In genomic region chr1:153783233-153784190, GRCh38 we compare ENCODE assay signal across 1 cellular context.
TF ChIP-seq lines count a peak whose summit lies in the region.

No MANE protein-coding gene starts in this region.

TF ChIP-seq in H1, 55 proteins besides CTCF, POLR2A, EP300 and RAD21 (continued from another document):
- 0 out of 2 replicates have a peak, but pooled peaks have one; percentile 5 for TF ChIP-seq TEAD4 (IDR thresholded peaks at IDR 0.05; ENCODE audit: low read depth, low read length)
- no peak for TF ChIP-seq RFX5 (IDR thresholded peaks at IDR 0.05; ENCODE audit: borderline replicate concordance, low read depth, low read length)
- no peak for TF ChIP-seq TCF12 (IDR thresholded peaks at IDR 0.05; ENCODE audit: low read depth, low read length)
- TF ChIP-seq SP4 (IDR thresholded peaks at IDR 0.05; ENCODE audit: low read length) = no peak
- no peak for TF ChIP-seq BRCA1 (IDR thresholded peaks at IDR 0.05; ENCODE audit: low read depth, low read length)
- no peak for TF ChIP-seq JUN (IDR thresholded peaks at IDR 0.05; ENCODE audit: low read depth, low read length)
- no peak for TF ChIP-seq CBX8 (IDR thresholded peaks at IDR 0.05; ENCODE audit: borderline replicate concordance, low read depth, low read length)
- TF ChIP-seq CREB1 (IDR thresholded peaks at IDR 0.05) = peak; percentile 43; the same call in 1 of the 2 replicates
- no peak for TF ChIP-seq SIX5 (IDR thresholded peaks at IDR 0.05; ENCODE audit: low read depth, low read length)
- TF ChIP-seq GABPA (IDR thresholded peaks at IDR 0.05; ENCODE audit: borderline replicate concordance, insufficient read depth, low read length) = no peak
- peak in 1 of 2 experiments; percentile 54; a peak in 1 of 4 replicates for TF ChIP-seq SIN3A (conservative IDR thresholded peaks at IDR 0.05 in 1 of 2, IDR thresholded peaks at IDR 0.05 in 1 of 2; ENCODE audit: low read depth in 1 of 2, low read length in 2 of 2)
- peak; percentile 85 for TF ChIP-seq KDM4A (IDR thresholded peaks at IDR 0.05; ENCODE audit: low read depth, low read length, severe bottlenecking)
- no peak for TF ChIP-seq NANOG (IDR thresholded peaks at IDR 0.05; ENCODE audit: insufficient read depth, low read depth, low read length, poor library complexity, severe bottlenecking)
- TF ChIP-seq CHD7 (IDR thresholded peaks at IDR 0.05; ENCODE audit: insufficient replicate concordance, low read length) = no peak
- TF ChIP-seq RBBP5 (IDR thresholded peaks at IDR 0.05; ENCODE audit: borderline replicate concordance, low read depth, low read length) = peak; percentile 95
- TF ChIP-seq EZH2 (IDR thresholded peaks at IDR 0.05; ENCODE audit: low read depth, low read length, severe bottlenecking) = no peak
- TF ChIP-seq MAX (IDR thresholded peaks at IDR 0.05) = no peak
- no peak for TF ChIP-seq KDM5A (IDR thresholded peaks at IDR 0.05; ENCODE audit: low read length)
- TF ChIP-seq SAP30 (IDR thresholded peaks at IDR 0.05; ENCODE audit: insufficient read depth, insufficient replicate concordance, low read length) = no peak
- peak; percentile 76 for TF ChIP-seq TAF1 (IDR thresholded peaks at IDR 0.05; ENCODE audit: low read depth, low read length)
- TF ChIP-seq ASH2L (IDR thresholded peaks at IDR 0.05; ENCODE audit: low read length) = peak; percentile 94
- no peak for TF ChIP-seq RXRA (IDR thresholded peaks at IDR 0.05; ENCODE audit: insufficient read depth, low read depth, low read length)
- TF ChIP-seq TBP (IDR thresholded peaks at IDR 0.05; ENCODE audit: low read depth, low read length) = peak; percentile 48; the same call in 1 of the 2 replicates
- no peak for TF ChIP-seq ZNF274 (IDR thresholded peaks at IDR 0.05; ENCODE audit: borderline replicate concordance, extremely low read depth, low read length)
- TF ChIP-seq RNF2 (IDR thresholded peaks at IDR 0.05; ENCODE audit: borderline replicate concordance, low read depth, low read length, missing control alignments, poor library complexity, severe bottlenecking) = no peak
- no peak for TF ChIP-seq USF2 (IDR thresholded peaks at IDR 0.05; ENCODE audit: low read length)
- no peak for TF ChIP-seq HDAC6 (IDR thresholded peaks at IDR 0.05; ENCODE audit: low read depth, low read length)
- no peak for TF ChIP-seq YY1 (IDR thresholded peaks at IDR 0.05; ENCODE audit: low read depth, low read length)
- no peak for TF ChIP-seq GTF2F1 (IDR thresholded peaks at IDR 0.05; ENCODE audit: borderline replicate concordance, low read depth, low read length)
- no peak for TF ChIP-seq MAFK (IDR thresholded peaks at IDR 0.05; ENCODE audit: low read depth, low read length)
- no peak for TF ChIP-seq SRF (IDR thresholded peaks at IDR 0.05; ENCODE audit: low read depth, low read length)
- no peak for TF ChIP-seq POU5F1 (IDR thresholded peaks at IDR 0.05; ENCODE audit: low read depth, low read length)
- TF ChIP-seq CEBPB (IDR thresholded peaks at IDR 0.05; ENCODE audit: low read depth, low read length) = no peak
- TF ChIP-seq SUZ12 (IDR thresholded peaks at IDR 0.05; ENCODE audit: low read length) = no peak
- peak; percentile 77; the same call in 1 of the 2 replicates for TF ChIP-seq POLR2AphosphoS5 (IDR thresholded peaks at IDR 0.05; ENCODE audit: low read depth, low read length)
- no peak for TF ChIP-seq SP1 (IDR thresholded peaks at IDR 0.05; ENCODE audit: low read depth, low read length)
- TF ChIP-seq JUND (IDR thresholded peaks at IDR 0.05; ENCODE audit: low read length) = no peak
- TF ChIP-seq HDAC2 (IDR thresholded peaks at IDR 0.05; ENCODE audit: borderline replicate concordance in 1 of 2, low read depth in 2 of 2, low read length in 2 of 2) = 0 out of 4 replicates have a peak, but pooled peaks have one; percentile 52 to 55
- TF ChIP-seq FOSL1 (IDR thresholded peaks at IDR 0.05; ENCODE audit: insufficient read depth, low read depth, low read length) = no peak
- no peak for TF ChIP-seq CBX5 (IDR thresholded peaks at IDR 0.05; ENCODE audit: low read depth, low read length)
- no peak for TF ChIP-seq ATF2 (IDR thresholded peaks at IDR 0.05; ENCODE audit: low read length)
- TF ChIP-seq EGR1 (IDR thresholded peaks at IDR 0.05; ENCODE audit: borderline replicate concordance, low read depth, low read length) = peak; percentile 30; the same call in 1 of the 2 replicates
- peak; percentile 86 for TF ChIP-seq NRF1 (IDR thresholded peaks at IDR 0.05; ENCODE audit: low read depth, low read length)
- TF ChIP-seq BACH1 (IDR thresholded peaks at IDR 0.05; ENCODE audit: low read length) = 0 out of 2 replicates have a peak, but pooled peaks have one; percentile 42
- TF ChIP-seq SP2 (IDR thresholded peaks at IDR 0.05; ENCODE audit: low read length) = no peak
